In genomic region chr10:71713135-71714040, GRCh38 we compare ENCODE assay signal across 8 cellular contexts.
DNase-seq lines count a peak whose midpoint lies in the region; ATAC-seq and TF ChIP-seq lines count a peak whose summit lies in the region.

No MANE protein-coding gene starts in this region.

- no peak overlapping the region for H3K4me3 ChIP-seq in SK-N-MC

- peak overlapping the region; percentile 80 for H3K4me3 Mint-ChIP-seq in central memory CD8-positive, alpha-beta T cell

- H3K27ac ChIP-seq in SK-N-MC, result peak overlapping the region; percentile 42; the same call in 1 of the 2 replicates
- peak overlapping the region; percentile 98 for H3K27ac ChIP-seq in layer of hippocampus (ENCODE audit: low read depth, low read length)

- 0 out of 3 replicates have a peak, but pooled peaks have one; percentile 5 for TF ChIP-seq CTCF in GM12872 (IDR thresholded peaks at IDR 0.05; ENCODE audit: insufficient read depth, low read depth, low read length)

- peak overlapping the region; percentile 15 for H3K9ac ChIP-seq in SK-N-MC (ENCODE audit: insufficient read length)

- H3K27ac Mint-ChIP-seq in central memory CD8-positive, alpha-beta T cell (ENCODE audit: low read depth), result peak overlapping the region; percentile 98

- peaks cover 44% of the 10 kb centered on the region for H3K4me1 Mint-ChIP-seq in central memory CD8-positive, alpha-beta T cell

- H3K36me3 Mint-ChIP-seq in central memory CD8-positive, alpha-beta T cell (ENCODE audit: insufficient read depth), result peaks cover 2% of the 10 kb centered on the region

- no peaks in the 10 kb centered on the region for H3K27me3 ChIP-seq in layer of hippocampus (ENCODE audit: control insufficient read depth, insufficient read depth, low read length)

- peak; percentile 62 for ATAC-seq in central memory CD8-positive, alpha-beta T cell (replicated peaks; ENCODE audit: extremely low read depth, poor library complexity, severe bottlenecking)
- no peak for ATAC-seq in GM19455 (IDR thresholded peaks at IDR 0.05; ENCODE audit: unreplicated experiment)
- no peak for ATAC-seq in GM21360 (IDR thresholded peaks at IDR 0.05; ENCODE audit: unreplicated experiment)

- H3K9me3 Mint-ChIP-seq in central memory CD8-positive, alpha-beta T cell, result no peaks in the 10 kb centered on the region

- DNase-seq in SK-N-MC (ENCODE audit: low read depth, low spot score) (no peak), GM19238 (ENCODE audit: insufficient read length, low spot score) (no peak)
- no peak for DNase-seq in central memory CD8-positive, alpha-beta T cell (ENCODE audit: low spot score in 2 of 2)
- peak; percentile 40 for DNase-seq in stimulated activated CD4-positive, alpha-beta T cell treated with anti-CD3 and anti-CD28 coated beads, Interleukin-4, amount 100 ng/mL, for 24 hours

- no peaks in the 10 kb centered on the region for H3K9me3 ChIP-seq in SK-N-MC (ENCODE audit: low read depth, low read length)

- H3K27me3 Mint-ChIP-seq in central memory CD8-positive, alpha-beta T cell, result no peaks in the 10 kb centered on the region

- no peaks in the 10 kb centered on the region for H3K36me3 ChIP-seq in SK-N-MC (ENCODE audit: insufficient read depth, low read length)
